ENCODE assay signal across 1 cellular context in the genomic region with DNA sequence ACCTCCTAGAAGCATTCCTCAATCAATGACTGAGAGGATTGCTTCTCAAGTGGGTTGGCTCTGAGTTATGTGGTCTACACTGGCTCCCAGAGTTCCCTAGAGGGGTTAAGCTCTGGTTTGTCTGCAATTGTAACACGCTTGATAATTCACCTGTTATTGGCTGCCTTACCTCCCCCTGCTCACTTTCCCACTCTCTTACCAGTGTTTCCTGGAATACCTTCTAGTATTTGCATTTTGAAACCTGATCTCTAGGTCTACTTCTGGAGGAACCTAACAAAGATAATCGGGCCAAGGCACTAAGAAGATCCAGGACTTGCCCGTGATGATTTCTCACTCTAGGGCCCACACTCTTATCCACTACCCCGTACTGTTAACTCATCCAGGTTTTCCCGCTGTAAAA.
TF ChIP-seq lines count a peak whose summit lies in the region.

No MANE protein-coding gene starts in this region.

TF ChIP-seq in H1, 55 proteins besides CTCF, POLR2A, EP300 and RAD21:
- TF ChIP-seq TAF7 (optimal IDR thresholded peaks at IDR 0.05; ENCODE audit: borderline replicate concordance, low read depth, low read length) = no peak
- TF ChIP-seq PHF8 (conservative IDR thresholded peaks at IDR 0.05; ENCODE audit: low read depth, low read length) = no peak
- TF ChIP-seq TCF12 (IDR thresholded peaks at IDR 0.05; ENCODE audit: low read depth, low read length) = no peak
- no peak for TF ChIP-seq CHD1 (IDR thresholded peaks at IDR 0.05; ENCODE audit: low read depth, low read length)
- no peak for TF ChIP-seq TBP (IDR thresholded peaks at IDR 0.05; ENCODE audit: low read depth, low read length)
- TF ChIP-seq BACH1 (IDR thresholded peaks at IDR 0.05; ENCODE audit: low read length) = no peak
- no peak for TF ChIP-seq SIX5 (IDR thresholded peaks at IDR 0.05; ENCODE audit: low read depth, low read length)
- TF ChIP-seq TEAD4 (IDR thresholded peaks at IDR 0.05; ENCODE audit: low read depth, low read length) = no peak
- TF ChIP-seq SAP30 (IDR thresholded peaks at IDR 0.05; ENCODE audit: insufficient read depth, insufficient replicate concordance, low read length) = no peak
- no peak for TF ChIP-seq HDAC2 (IDR thresholded peaks at IDR 0.05; ENCODE audit: borderline replicate concordance in 1 of 2, low read depth in 2 of 2, low read length in 2 of 2)
- no peak for TF ChIP-seq CTBP2 (IDR thresholded peaks at IDR 0.05; ENCODE audit: borderline replicate concordance, insufficient read depth, insufficient read length, low read length)
- TF ChIP-seq RBBP5 (IDR thresholded peaks at IDR 0.05; ENCODE audit: borderline replicate concordance, low read depth, low read length) = no peak
- TF ChIP-seq, protein P1, sequence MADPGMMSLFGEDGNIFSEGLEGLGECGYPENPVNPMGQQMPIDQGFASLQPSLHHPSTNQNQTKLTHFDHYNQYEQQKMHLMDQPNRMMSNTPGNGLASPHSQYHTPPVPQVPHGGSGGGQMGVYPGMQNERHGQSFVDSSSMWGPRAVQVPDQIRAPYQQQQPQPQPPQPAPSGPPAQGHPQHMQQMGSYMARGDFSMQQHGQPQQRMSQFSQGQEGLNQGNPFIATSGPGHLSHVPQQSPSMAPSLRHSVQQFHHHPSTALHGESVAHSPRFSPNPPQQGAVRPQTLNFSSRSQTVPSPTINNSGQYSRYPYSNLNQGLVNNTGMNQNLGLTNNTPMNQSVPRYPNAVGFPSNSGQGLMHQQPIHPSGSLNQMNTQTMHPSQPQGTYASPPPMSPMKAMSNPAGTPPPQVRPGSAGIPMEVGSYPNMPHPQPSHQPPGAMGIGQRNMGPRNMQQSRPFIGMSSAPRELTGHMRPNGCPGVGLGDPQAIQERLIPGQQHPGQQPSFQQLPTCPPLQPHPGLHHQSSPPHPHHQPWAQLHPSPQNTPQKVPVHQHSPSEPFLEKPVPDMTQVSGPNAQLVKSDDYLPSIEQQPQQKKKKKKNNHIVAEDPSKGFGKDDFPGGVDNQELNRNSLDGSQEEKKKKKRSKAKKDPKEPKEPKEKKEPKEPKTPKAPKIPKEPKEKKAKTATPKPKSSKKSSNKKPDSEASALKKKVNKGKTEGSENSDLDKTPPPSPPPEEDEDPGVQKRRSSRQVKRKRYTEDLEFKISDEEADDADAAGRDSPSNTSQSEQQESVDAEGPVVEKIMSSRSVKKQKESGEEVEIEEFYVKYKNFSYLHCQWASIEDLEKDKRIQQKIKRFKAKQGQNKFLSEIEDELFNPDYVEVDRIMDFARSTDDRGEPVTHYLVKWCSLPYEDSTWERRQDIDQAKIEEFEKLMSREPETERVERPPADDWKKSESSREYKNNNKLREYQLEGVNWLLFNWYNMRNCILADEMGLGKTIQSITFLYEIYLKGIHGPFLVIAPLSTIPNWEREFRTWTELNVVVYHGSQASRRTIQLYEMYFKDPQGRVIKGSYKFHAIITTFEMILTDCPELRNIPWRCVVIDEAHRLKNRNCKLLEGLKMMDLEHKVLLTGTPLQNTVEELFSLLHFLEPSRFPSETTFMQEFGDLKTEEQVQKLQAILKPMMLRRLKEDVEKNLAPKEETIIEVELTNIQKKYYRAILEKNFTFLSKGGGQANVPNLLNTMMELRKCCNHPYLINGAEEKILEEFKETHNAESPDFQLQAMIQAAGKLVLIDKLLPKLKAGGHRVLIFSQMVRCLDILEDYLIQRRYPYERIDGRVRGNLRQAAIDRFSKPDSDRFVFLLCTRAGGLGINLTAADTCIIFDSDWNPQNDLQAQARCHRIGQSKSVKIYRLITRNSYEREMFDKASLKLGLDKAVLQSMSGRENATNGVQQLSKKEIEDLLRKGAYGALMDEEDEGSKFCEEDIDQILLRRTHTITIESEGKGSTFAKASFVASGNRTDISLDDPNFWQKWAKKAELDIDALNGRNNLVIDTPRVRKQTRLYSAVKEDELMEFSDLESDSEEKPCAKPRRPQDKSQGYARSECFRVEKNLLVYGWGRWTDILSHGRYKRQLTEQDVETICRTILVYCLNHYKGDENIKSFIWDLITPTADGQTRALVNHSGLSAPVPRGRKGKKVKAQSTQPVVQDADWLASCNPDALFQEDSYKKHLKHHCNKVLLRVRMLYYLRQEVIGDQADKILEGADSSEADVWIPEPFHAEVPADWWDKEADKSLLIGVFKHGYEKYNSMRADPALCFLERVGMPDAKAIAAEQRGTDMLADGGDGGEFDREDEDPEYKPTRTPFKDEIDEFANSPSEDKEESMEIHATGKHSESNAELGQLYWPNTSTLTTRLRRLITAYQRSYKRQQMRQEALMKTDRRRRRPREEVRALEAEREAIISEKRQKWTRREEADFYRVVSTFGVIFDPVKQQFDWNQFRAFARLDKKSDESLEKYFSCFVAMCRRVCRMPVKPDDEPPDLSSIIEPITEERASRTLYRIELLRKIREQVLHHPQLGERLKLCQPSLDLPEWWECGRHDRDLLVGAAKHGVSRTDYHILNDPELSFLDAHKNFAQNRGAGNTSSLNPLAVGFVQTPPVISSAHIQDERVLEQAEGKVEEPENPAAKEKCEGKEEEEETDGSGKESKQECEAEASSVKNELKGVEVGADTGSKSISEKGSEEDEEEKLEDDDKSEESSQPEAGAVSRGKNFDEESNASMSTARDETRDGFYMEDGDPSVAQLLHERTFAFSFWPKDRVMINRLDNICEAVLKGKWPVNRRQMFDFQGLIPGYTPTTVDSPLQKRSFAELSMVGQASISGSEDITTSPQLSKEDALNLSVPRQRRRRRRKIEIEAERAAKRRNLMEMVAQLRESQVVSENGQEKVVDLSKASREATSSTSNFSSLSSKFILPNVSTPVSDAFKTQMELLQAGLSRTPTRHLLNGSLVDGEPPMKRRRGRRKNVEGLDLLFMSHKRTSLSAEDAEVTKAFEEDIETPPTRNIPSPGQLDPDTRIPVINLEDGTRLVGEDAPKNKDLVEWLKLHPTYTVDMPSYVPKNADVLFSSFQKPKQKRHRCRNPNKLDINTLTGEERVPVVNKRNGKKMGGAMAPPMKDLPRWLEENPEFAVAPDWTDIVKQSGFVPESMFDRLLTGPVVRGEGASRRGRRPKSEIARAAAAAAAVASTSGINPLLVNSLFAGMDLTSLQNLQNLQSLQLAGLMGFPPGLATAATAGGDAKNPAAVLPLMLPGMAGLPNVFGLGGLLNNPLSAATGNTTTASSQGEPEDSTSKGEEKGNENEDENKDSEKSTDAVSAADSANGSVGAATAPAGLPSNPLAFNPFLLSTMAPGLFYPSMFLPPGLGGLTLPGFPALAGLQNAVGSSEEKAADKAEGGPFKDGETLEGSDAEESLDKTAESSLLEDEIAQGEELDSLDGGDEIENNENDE (IDR thresholded peaks at IDR 0.05; ENCODE audit: insufficient replicate concordance, low read length) = no peak
